8 cellular contexts compared by ENCODE assay signal in genomic region chr12:46209165-46209564, GRCh38. TPM values are rescaled to one million over a fixed set of nuclear protein-coding genes. Genes with fewer than 3 reads are reported as not detected.
DNase-seq lines count a peak whose midpoint lies in the region; ATAC-seq and TF ChIP-seq lines count a peak whose summit lies in the region.

No MANE protein-coding gene starts in this region.

- CTCF ChIA-PET in activated B cell treated with CpG ODN at 0.5 μM for 24 hours (lab: Charles Lee): interaction anchor here (0.7 to 2.7 kb wide), 7 partner anchors 9 to 452 kb away, joined by 3 to 8 read pairs (median 4); partner anchors contain the start of gene SLC38A1

- peak overlapping the region; percentile 93 for H3K27ac Mint-ChIP-seq in activated B cell treated with CpG ODN at 0.5 μM for 24 hours

- no peak for TF ChIP-seq POLR2A in uterus (IDR thresholded peaks at IDR 0.05)

- no peaks in the 10 kb centered on the region for H3K27me3 Mint-ChIP-seq in activated B cell treated with CpG ODN at 0.5 μM for 24 hours

- no peak for ATAC-seq in Right ventricle myocardium superior (ENCODE audit: poor library complexity)
- no peak for ATAC-seq in activated B cell treated with CpG ODN at 0.5 μM for 24 hours (ENCODE audit: low read depth)
- no peak for ATAC-seq in foreskin keratinocyte
- no peak for ATAC-seq in GM21381 (IDR thresholded peaks at IDR 0.05; ENCODE audit: unreplicated experiment)

- no peaks in the 10 kb centered on the region for H3K9me3 ChIP-seq in right atrium auricular region
- no peaks in the 10 kb centered on the region for H3K9me3 ChIP-seq in uterus

- no peak for TF ChIP-seq CTCF in right atrium auricular region (IDR thresholded peaks at IDR 0.05)
- TF ChIP-seq CTCF in activated B cell treated with CpG ODN at 0.5 μM for 24 hours (IDR thresholded peaks at IDR 0.05): no peak
- no peak for TF ChIP-seq CTCF in foreskin keratinocyte (conservative IDR thresholded peaks at IDR 0.05)
- no peak for TF ChIP-seq CTCF in uterus (IDR thresholded peaks at IDR 0.05)

- H3K27me3 ChIP-seq in right atrium auricular region (no peaks in the 10 kb centered on the region), foreskin keratinocyte (no peaks in the 10 kb centered on the region), uterus (no peaks in the 10 kb centered on the region)

- H3K4me1 ChIP-seq in right atrium auricular region (peaks cover 0 to 49% of the 10 kb centered on the region in 2 donors), foreskin keratinocyte (peaks cover 23% of the 10 kb centered on the region), uterus (no peaks in the 10 kb centered on the region)

- peaks cover 97% of the 10 kb centered on the region for H3K36me3 Mint-ChIP-seq in activated B cell treated with CpG ODN at 0.5 μM for 24 hours (ENCODE audit: low read depth)

- H3K36me3 ChIP-seq in right atrium auricular region (peaks cover 19% of the 10 kb centered on the region), uterus (no peaks in the 10 kb centered on the region)

- H3K4me3 ChIP-seq in right atrium auricular region: no peak overlapping the region
- H3K4me3 ChIP-seq in uterus: no peak overlapping the region

- DNase-seq in right atrium auricular region (ENCODE audit: low spot score) (no peak), Right ventricle myocardium superior (no peak), activated B cell treated with CpG ODN at 0.5 μM for 24 hours (no peak), foreskin keratinocyte (no peak), uterus (no peak), NCI-H226 (no peak), GOT3 (lab: John Stamatoyannopoulos, UW) (no peak)

- peak overlapping the region; percentile 64 to 76 for H3K27ac ChIP-seq in right atrium auricular region
- peak overlapping the region; percentile 57 for H3K27ac ChIP-seq in foreskin keratinocyte
- peak overlapping the region; percentile 45 to 75 for H3K27ac ChIP-seq in uterus

- intact Hi-C loops in Right ventricle myocardium superior (cut with DNase I): no loop called here
- intact Hi-C loops in activated B cell treated with CpG ODN at 0.5 μM for 24 hours (cut with micrococcal nuclease): no loop called here
- intact Hi-C loops in uterus (cut with DNase I; ENCODE audit: low total_unique reads): no loop called here

- H3K4me1 Mint-ChIP-seq in activated B cell treated with CpG ODN at 0.5 μM for 24 hours: peaks cover 91% of the 10 kb centered on the region

- H3K4me3 Mint-ChIP-seq in activated B cell treated with CpG ODN at 0.5 μM for 24 hours: peak overlapping the region; percentile 63

- H3K9me3 Mint-ChIP-seq in activated B cell treated with CpG ODN at 0.5 μM for 24 hours: no peaks in the 10 kb centered on the region

- POLR2A ChIA-PET in activated B cell treated with CpG ODN at 0.5 μM for 24 hours (lab: Charles Lee): interaction anchor here (1.0 to 7.6 kb wide), 6 partner anchors 9 to 175 kb away, joined by 3 to 100 read pairs (median 10); partner anchors contain the start of gene SLC38A1

RNA-seq across cellular contexts. Expression of gene SLC38A1, which starts 59.7 kb away (rescaled TPM):
- total RNA-seq in right atrium auricular region (100 to 1,000 TPM in 1 of 2 donors, 10 to 100 TPM in 1; 79.6 to 116 TPM), Right ventricle myocardium superior (136 TPM), activated B cell treated with CpG ODN at 0.5 μM for 24 hours (283 and 314 TPM in 2 replicates), foreskin keratinocyte (147 and 182 TPM in 2 replicates), uterus (10 to 100 TPM; 27.1 to 93.6 (median 64.1) TPM)
- polyA plus RNA-seq in foreskin keratinocyte: 28.5 and 28.8 TPM in 2 replicates
